13 cellular contexts compared by ENCODE assay signal in genomic region chr18:9067823-9068222, GRCh38.
"Had no signal": no experiment of that assay in that cellular context is flagged by ENCODE, and none has a peak within 500 bp of the region (broad histone marks: within the 10 kb centered on the region; RNA-seq: fewer than 3 reads in every experiment).

No MANE protein-coding gene starts in this region.

- ATAC-seq: natural killer cell treated with Interleukin-12 subunit alpha and Interleukin-12 subunit beta and Interleukin-15 and Interleukin-18, amount 100 ng/mL, for 72 hours; right cardiac atrium; stimulated activated naive B cell treated with anti-CD40 and anti-IgM and Interleukin-4, amounts not matched to agents 10 μg/mL and 1 μg/mL and 100 μg/mL, for 72 hours; T-cell; WTC11 had no signal

- H3K27me3 Mint-ChIP-seq: activated CD4-positive, alpha-beta T cell treated with anti-CD3 and anti-CD28 coated beads, Interleukin-2, amount 10 ng/mL, durations not matched to agents 24 days and 14 days; activated naive CD4-positive, alpha-beta T cell treated with anti-CD3 and anti-CD28 coated beads, Interleukin-2, amount 50 U/mL, for 24 hours; brain; natural killer cell treated with Interleukin-12 subunit alpha and Interleukin-12 subunit beta and Interleukin-15 and Interleukin-18, amount 100 ng/mL, for 72 hours; progenitor cell of endocrine pancreas; stimulated activated naive B cell treated with anti-CD40 and anti-IgM and Interleukin-4, amounts not matched to agents 10 μg/mL and 1 μg/mL and 100 μg/mL, for 72 hours; T-cell; type B pancreatic cell had no signal

- H3K4me1 Mint-ChIP-seq: activated naive CD4-positive, alpha-beta T cell treated with anti-CD3 and anti-CD28 coated beads, Interleukin-2, amount 50 U/mL, for 24 hours; central memory CD8-positive, alpha-beta T cell; endodermal cell had no signal

- H3K36me3 Mint-ChIP-seq: activated naive CD4-positive, alpha-beta T cell treated with anti-CD3 and anti-CD28 coated beads, Interleukin-2, amount 50 U/mL, for 24 hours; brain; natural killer cell treated with Interleukin-12 subunit alpha and Interleukin-12 subunit beta and Interleukin-15 and Interleukin-18, amount 100 ng/mL, for 72 hours; T-cell; type B pancreatic cell; WTC11 had no signal

- DNase-seq: activated CD4-positive, alpha-beta T cell treated with anti-CD3 and anti-CD28 coated beads, Interleukin-2, amount 10 ng/mL, durations not matched to agents 24 days and 14 days; endodermal cell; nucleus accumbens; right cardiac atrium; stimulated activated naive B cell treated with anti-CD40 and anti-IgM and Interleukin-4, amounts not matched to agents 10 μg/mL and 1 μg/mL and 100 μg/mL, for 72 hours; T-cell had no signal

- H3K9me3 Mint-ChIP-seq: activated CD4-positive, alpha-beta T cell treated with anti-CD3 and anti-CD28 coated beads, Interleukin-2, amount 10 ng/mL, durations not matched to agents 24 days and 14 days; activated naive CD4-positive, alpha-beta T cell treated with anti-CD3 and anti-CD28 coated beads, Interleukin-2, amount 50 U/mL, for 24 hours; central memory CD8-positive, alpha-beta T cell; endodermal cell; natural killer cell treated with Interleukin-12 subunit alpha and Interleukin-12 subunit beta and Interleukin-15 and Interleukin-18, amount 100 ng/mL, for 72 hours; T-cell; type B pancreatic cell; WTC11 had no signal

- H3K4me3 Mint-ChIP-seq: activated CD4-positive, alpha-beta T cell treated with anti-CD3 and anti-CD28 coated beads, Interleukin-2, amount 10 ng/mL, durations not matched to agents 24 days and 14 days; activated naive CD4-positive, alpha-beta T cell treated with anti-CD3 and anti-CD28 coated beads, Interleukin-2, amount 50 U/mL, for 24 hours; brain; central memory CD8-positive, alpha-beta T cell; endodermal cell; natural killer cell treated with Interleukin-12 subunit alpha and Interleukin-12 subunit beta and Interleukin-15 and Interleukin-18, amount 100 ng/mL, for 72 hours; T-cell; type B pancreatic cell; WTC11 had no signal

- H3K27ac Mint-ChIP-seq: activated CD4-positive, alpha-beta T cell treated with anti-CD3 and anti-CD28 coated beads, Interleukin-2, amount 10 ng/mL, durations not matched to agents 24 days and 14 days; activated naive CD4-positive, alpha-beta T cell treated with anti-CD3 and anti-CD28 coated beads, Interleukin-2, amount 50 U/mL, for 24 hours; brain; endodermal cell; progenitor cell of endocrine pancreas; T-cell; type B pancreatic cell; WTC11 had no signal
